Comparison of ENCODE assay signal across 8 cellular contexts in genomic region chr17:20698463-20699206, GRCh38.
DNase-seq lines count a peak whose midpoint lies in the region; ATAC-seq and TF ChIP-seq lines count a peak whose summit lies in the region.
"Not testable (repeated sequence)": the region's sequence is repeated elsewhere in the genome, so short reads cannot be mapped to it uniquely, and the experiment has no call there.

No MANE protein-coding gene starts in this region.

- H3K4me3 ChIP-seq in GM06990 (replicated peaks; ENCODE audit: low read depth, low read length), result peak overlapping the region; percentile 62

- H3K36me3 Mint-ChIP-seq in effector memory CD8-positive, alpha-beta T cell (ENCODE audit: insufficient read depth), result not testable (repeated sequence)

- H3K4me3 Mint-ChIP-seq in effector memory CD8-positive, alpha-beta T cell, result peak overlapping the region; percentile 80 to 82

- H3K4me1 Mint-ChIP-seq in effector memory CD8-positive, alpha-beta T cell (ENCODE audit: low read depth in 2 of 2), result peaks cover 11 to 19% of the 10 kb centered on the region in 2 donors

- DNase-seq in GM06990 (ENCODE audit: extremely low read depth, insufficient read length), result peak; percentile 54
- DNase-seq in NCI-H69 (lab: John Stamatoyannopoulos, UW), result peak; percentile 58
- peak; percentile 11 for DNase-seq in activated CD4-positive, alpha-beta T cell treated with anti-CD3 and anti-CD28 coated beads for 1 hour
- DNase-seq in effector memory CD8-positive, alpha-beta T cell, result peak in 2 of 3 experiments; percentile 12 to 22
- DNase-seq in stimulated activated CD8-positive, alpha-beta memory T cell treated with anti-CD3 and anti-CD28 coated beads, Interleukin-12 subunit alpha, Interleukin-12 subunit beta, amount 100 ng/mL, for 4 hours (ENCODE audit: low read depth), result peak; percentile 11

- H3K27me3 Mint-ChIP-seq in effector memory CD8-positive, alpha-beta T cell, result peaks cover 0 to 11% of the 10 kb centered on the region in 2 donors

- not testable (repeated sequence) for H3K36me3 ChIP-seq in GM06990 (ENCODE audit: control insufficient read depth, insufficient read depth, low read length)

- H3K27ac Mint-ChIP-seq in effector memory CD8-positive, alpha-beta T cell, result peak overlapping the region; percentile 89 to 93

- H3K27me3 ChIP-seq in GM06990 (replicated peaks; ENCODE audit: control insufficient read depth, insufficient read depth, low read length), result not testable (repeated sequence)

- peak; percentile 90 for ATAC-seq in GM19372 (IDR thresholded peaks at IDR 0.05; ENCODE audit: low read depth, unreplicated experiment)
- peak; percentile 91 for ATAC-seq in HG02642 (IDR thresholded peaks at IDR 0.05; ENCODE audit: poor library complexity, unreplicated experiment)
- ATAC-seq in HG03378 (IDR thresholded peaks at IDR 0.05; ENCODE audit: unreplicated experiment), result peak; percentile 93
- peak; percentile 81 for ATAC-seq in effector memory CD8-positive, alpha-beta T cell (replicated peaks)

- not testable (repeated sequence) for TF ChIP-seq CTCF in GM06990 (IDR thresholded peaks at IDR 0.05; ENCODE audit: insufficient read depth, low read length, poor library complexity, severe bottlenecking)

- H3K9me3 Mint-ChIP-seq in effector memory CD8-positive, alpha-beta T cell, result not testable (repeated sequence)

Comparison
In these comparisons a context has a peak if more than half of its experiments do, and no peak if none do; other contexts are left out.
1. Peak in every context shown above with its lines: DNase-seq, ATAC-seq and H3K4me3 ChIP-seq.